In the genomic region with DNA sequence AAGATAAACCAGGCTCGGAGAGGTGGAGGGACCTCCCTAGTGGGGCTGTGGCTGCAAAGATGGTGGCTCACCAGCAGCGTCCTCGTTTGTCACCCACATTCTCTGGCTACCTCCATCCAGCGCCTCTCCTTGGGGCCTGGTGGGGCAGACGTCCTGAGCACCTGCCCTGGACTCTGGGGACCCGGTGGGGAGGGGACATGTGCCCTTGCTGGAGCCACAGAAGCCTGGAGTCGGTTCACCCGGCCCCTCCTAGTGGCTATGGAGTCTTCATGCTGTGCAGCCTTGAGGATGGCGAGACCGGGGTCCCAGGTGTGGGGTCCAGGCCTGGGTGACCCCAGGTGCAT, we compare ENCODE assay signal across 17 cellular contexts. TPM values are rescaled to one million over a fixed set of nuclear protein-coding genes. Genes with fewer than 3 reads are reported as not detected.
"Had no signal": no experiment of that assay in that cellular context is flagged by ENCODE, and none has a peak within 500 bp of the region (broad histone marks: within the 10 kb centered on the region; RNA-seq: fewer than 3 reads in every experiment).

No MANE protein-coding gene starts in this region.

- H3K36me3 Mint-ChIP-seq: stimulated activated effector memory CD8-positive, alpha-beta T cell treated with anti-CD3 and anti-CD28 coated beads, Interleukin-12 subunit alpha, Interleukin-12 subunit beta, amount 100 ng/mL, for 72 hours had no signal

- H3K27me3 Mint-ChIP-seq: activated T-helper 17 cell treated with anti-CD3 and anti-CD28 coated beads, Interleukin-2, amount 50 U/mL, for 72 hours had no signal

- H3K9me3 Mint-ChIP-seq: activated naive CD4-positive, alpha-beta T cell treated with anti-CD3 and anti-CD28 coated beads for 36 hours; activated T-helper 17 cell treated with anti-CD3 and anti-CD28 coated beads, Interleukin-2, amount 50 U/mL, for 72 hours; endodermal cell; mesothelial cell of epicardium; stimulated activated effector memory CD8-positive, alpha-beta T cell treated with anti-CD3 and anti-CD28 coated beads, Interleukin-12 subunit alpha, Interleukin-12 subunit beta, amount 100 ng/mL, for 72 hours; T-helper 2 cell treated with Interferon-gamma antibody and Interleukin-4, amounts not matched to agents 5 μg/mL and 100 μg/mL, for 36 hours had no signal

- H3K9me3 ChIP-seq: ascending aorta, heart left ventricle, lower lobe of right lung, uterus had no signal

- H3K36me3 ChIP-seq: uterus had no signal

- DNase-seq: activated CD4-positive, alpha-beta T cell treated with anti-CD3 and anti-CD28 coated beads, Interleukin-2, amount 50 U/mL, for 1 hour; activated naive CD4-positive, alpha-beta T cell treated with anti-CD3 and anti-CD28 coated beads for 36 hours; heart left ventricle; left colon; lower lobe of right lung; stimulated activated CD4-positive, alpha-beta T cell treated with anti-CD3 and anti-CD28 coated beads, Interleukin-12 subunit alpha, Interleukin-12 subunit beta, amount 100 ng/mL, for 4 hours; uterus had no signal

- H3K4me3 ChIP-seq: ascending aorta, lower lobe of right lung, uterus had no signal

- ATAC-seq: activated CD4-positive, CD25-positive, alpha-beta regulatory T cell treated with anti-CD3 and anti-CD28 coated beads, Interleukin-2, amount 50 U/mL, for 24 hours; activated T-helper 17 cell treated with anti-CD3 and anti-CD28 coated beads, Interleukin-2, amount 50 U/mL, for 72 hours; heart left ventricle; left colon; lower lobe of right lung; stimulated activated effector memory CD8-positive, alpha-beta T cell treated with anti-CD3 and anti-CD28 coated beads, Interleukin-12 subunit alpha, Interleukin-12 subunit beta, amount 100 ng/mL, for 72 hours had no signal

- H3K4me3 Mint-ChIP-seq: activated naive CD4-positive, alpha-beta T cell treated with anti-CD3 and anti-CD28 coated beads for 36 hours; endodermal cell; mesothelial cell of epicardium had no signal

- H3K27ac ChIP-seq: ascending aorta, lower lobe of right lung, uterus had no signal

- FAIRE-seq: bronchial epithelial cell, frontal cortex, islet of Langerhans had no signal

- H3K27me3 ChIP-seq: ascending aorta, heart left ventricle, uterus had no signal

- H3K27ac Mint-ChIP-seq: activated naive CD4-positive, alpha-beta T cell treated with anti-CD3 and anti-CD28 coated beads for 36 hours had no signal

RNA-seq across cellular contexts. Expression of gene AMZ1, which starts 41.7 kb away (rescaled TPM):
- total RNA-seq: ascending aorta, bronchial epithelial cell had no signal
